Comparison of ENCODE assay signal across 23 cellular contexts in the genomic region with DNA sequence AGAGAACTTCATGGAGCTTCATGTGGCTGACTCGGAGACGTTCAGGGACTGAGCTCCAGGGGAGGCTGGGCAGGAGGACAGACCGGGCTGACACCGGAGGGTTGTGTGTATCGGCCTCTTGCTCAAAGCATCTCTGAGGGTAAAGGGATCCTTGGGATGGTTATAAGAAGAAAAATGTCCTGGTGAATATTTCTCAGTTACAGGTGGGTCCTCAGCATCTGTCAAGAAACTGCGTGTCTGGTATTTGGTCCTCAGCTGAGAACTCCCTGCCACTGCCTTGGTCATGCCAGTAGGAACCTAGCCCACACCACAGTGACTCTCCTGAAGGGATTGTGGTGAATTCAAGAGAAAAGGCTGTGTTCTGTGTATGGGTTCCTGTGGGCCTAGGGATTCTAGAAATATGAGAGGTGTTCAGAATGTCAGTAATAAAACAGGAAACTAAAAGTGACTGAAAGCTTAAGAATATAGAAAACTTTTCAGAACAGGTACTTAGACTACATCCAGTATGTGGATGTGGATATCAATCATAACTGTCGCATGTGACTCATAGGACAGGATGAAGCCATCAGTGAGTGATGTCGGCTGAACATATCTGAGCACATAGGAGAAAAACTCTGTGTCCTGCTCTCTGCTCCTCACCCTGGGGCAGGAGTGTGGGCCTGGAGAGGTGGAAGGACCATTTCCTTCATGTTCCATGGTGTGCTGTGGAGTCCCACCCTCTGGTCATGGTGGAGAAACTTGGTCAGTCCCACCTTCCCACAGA.
"Had no signal": no experiment of that assay in that cellular context is flagged by ENCODE, and none has a peak within 500 bp of the region (broad histone marks: within the 10 kb centered on the region; RNA-seq: fewer than 3 reads in every experiment).

No MANE protein-coding gene starts in this region.

- H3K36me3 ChIP-seq: esophagus squamous epithelium, neutrophil, right lobe of liver, spleen, tibial nerve, upper lobe of right lung, vagina had no signal

- H3K4me1 ChIP-seq: esophagus squamous epithelium, psoas muscle, spleen, testis, tibial nerve, upper lobe of right lung, vagina had no signal

- DNase-seq: cortex of kidney; dorsolateral prefrontal cortex; effector CD8-positive, alpha-beta T cell; esophagus squamous epithelium; foreskin fibroblast; immature natural killer cell; kidney; mucosa of descending colon; naive thymus-derived CD8-positive, alpha-beta T cell; psoas muscle; retina; right lobe of liver; spleen; stimulated activated CD4-positive, alpha-beta T cell treated with anti-CD3 and anti-CD28 coated beads, Interleukin-2, amount 100 ng/mL, for 24 hours; stimulated activated CD4-positive, alpha-beta T cell treated with anti-CD3 and anti-CD28 coated beads, Interleukin-4, amount 100 ng/mL, for 4 hours; stimulated activated naive B cell treated with anti-CD40 and anti-IgM and Interleukin-4, amounts not matched to agents 10 μg/mL and 1 μg/mL and 100 μg/mL, for 72 hours; stimulated activated naive CD8-positive, alpha-beta T cell treated with anti-CD3 and anti-CD28 coated beads, Interleukin-15, amount 100 ng/mL, for 72 hours; testis; upper lobe of right lung had no signal

- H3K27ac ChIP-seq: dorsolateral prefrontal cortex, epithelial cell of prostate, esophagus squamous epithelium, neutrophil, psoas muscle, right lobe of liver, spleen, testis, tibial nerve, upper lobe of right lung, vagina had no signal

- H3K9me3 ChIP-seq: esophagus squamous epithelium, mucosa of descending colon, neutrophil, psoas muscle, right lobe of liver, spleen, testis, tibial nerve, upper lobe of right lung, vagina had no signal

- H3K27me3 ChIP-seq: dorsolateral prefrontal cortex, esophagus squamous epithelium, neutrophil, right lobe of liver, spleen, testis, tibial nerve, upper lobe of right lung, vagina had no signal

- H3K4me3 ChIP-seq: dorsolateral prefrontal cortex, esophagus squamous epithelium, mucosa of descending colon, psoas muscle, right lobe of liver, spleen, testis, tibial nerve, upper lobe of right lung, vagina had no signal
